ENCODE assay signal across 1 cellular context in genomic region chr4:67702166-67702565, GRCh38.
TF ChIP-seq lines count a peak whose summit lies in the region.

No MANE protein-coding gene starts in this region.

TF ChIP-seq in K562, 482 proteins besides CTCF, POLR2A, EP300 and RAD21 (continued from another document and continues in another):
- TF ChIP-seq CUX1 (CRISPR knock-in tag; IDR thresholded peaks at IDR 0.05) (peak; percentile 87; the same call in 1 of the 2 replicates), RBFOX2 (IDR thresholded peaks at IDR 0.05; ENCODE audit: low read depth, low read length) (no peak; the same call in 1 of the 2 replicates), HNRNPL (IDR thresholded peaks at IDR 0.05; ENCODE audit: low read depth, low read length) (no peak), RB1 (IDR thresholded peaks at IDR 0.05; ENCODE audit: low read depth) (no peak), ZNF696 (CRISPR knock-in tag; conservative IDR thresholded peaks at IDR 0.05) (0 out of 2 replicates have a peak, but pooled peaks have one; percentile 47), USF2 (CRISPR knock-in tag; IDR thresholded peaks at IDR 0.05) (no peak), MLX (CRISPR knock-in tag; conservative IDR thresholded peaks at IDR 0.05) (no peak), SFPQ (IDR thresholded peaks at IDR 0.05; ENCODE audit: low read depth, low read length) (no peak), ZNF316 (IDR thresholded peaks at IDR 0.05) (no peak), PYGO2 (tag; IDR thresholded peaks at IDR 0.05) (peak; percentile 85), GTF3C2 (IDR thresholded peaks at IDR 0.05; ENCODE audit: borderline replicate concordance, extremely low read depth, insufficient read length) (no peak), ATF4 (CRISPR knock-in tag; IDR thresholded peaks at IDR 0.05) (peak; percentile 67; the same call in 1 of the 2 replicates), GTF2A2 (tag; IDR thresholded peaks at IDR 0.05) (peak; percentile 89), FOXO4 (CRISPR knock-in tag; IDR thresholded peaks at IDR 0.05) (0 out of 2 replicates have a peak, but pooled peaks have one; percentile 47), GMEB1 (CRISPR knock-in tag; IDR thresholded peaks at IDR 0.05) (0 out of 2 replicates have a peak, but pooled peaks have one; percentile 26), BHLHE40 (IDR thresholded peaks at IDR 0.05; ENCODE audit: low read length) (no peak), MYBL2 (IDR thresholded peaks at IDR 0.05; ENCODE audit: low read depth) (no peak), MYBL2 (CRISPR knock-in tag; IDR thresholded peaks at IDR 0.05; ENCODE audit: borderline replicate concordance) (no peak), PATZ1 (CRISPR knock-in tag; IDR thresholded peaks at IDR 0.05; ENCODE audit: borderline replicate concordance) (peak; percentile 20; the same call in 1 of the 2 replicates), ATF3 (IDR thresholded peaks at IDR 0.05) (no peak), ATF3 (CRISPR knock-in tag; conservative IDR thresholded peaks at IDR 0.05) (no peak), GABPB2 (CRISPR knock-in tag; conservative IDR thresholded peaks at IDR 0.05) (no peak), MTF1 (CRISPR knock-in tag; IDR thresholded peaks at IDR 0.05; ENCODE audit: borderline replicate concordance) (peak; percentile 29; the same call in 1 of the 2 replicates), NR2C1 (IDR thresholded peaks at IDR 0.05) (no peak), NR2C1 (tag; IDR thresholded peaks at IDR 0.05) (peak; percentile 80), RBM34 (IDR thresholded peaks at IDR 0.05; ENCODE audit: borderline replicate concordance, insufficient read depth, low read length) (no peak), MAFF (IDR thresholded peaks at IDR 0.05; ENCODE audit: low read length) (no peak), BACH1 (tag; IDR thresholded peaks at IDR 0.05) (peak; percentile 76; the same call in 1 of the 2 replicates), NEUROD1 (IDR thresholded peaks at IDR 0.05; ENCODE audit: borderline replicate concordance, low read depth, low read length, partially characterized antibody) (no peak), FUS (optimal IDR thresholded peaks at IDR 0.05; ENCODE audit: low read depth, low read length) (no peak), NBN (IDR thresholded peaks at IDR 0.05; ENCODE audit: low read depth) (no peak), CBX1 (IDR thresholded peaks at IDR 0.05; ENCODE audit: low read depth) (no peak), SMARCC2 (IDR thresholded peaks at IDR 0.05; ENCODE audit: low read depth) (no peak)
